Comparison of ENCODE assay signal across 1 cellular context in genomic region chr2:98488252-98488651, GRCh38.
TF ChIP-seq lines count a peak whose summit lies in the region.

No MANE protein-coding gene starts in this region.

TF ChIP-seq in H1, 55 proteins besides CTCF, POLR2A, EP300 and RAD21:
- TF ChIP-seq BACH1 (IDR thresholded peaks at IDR 0.05; ENCODE audit: low read length) = no peak
- no peak for TF ChIP-seq POU5F1 (IDR thresholded peaks at IDR 0.05; ENCODE audit: low read depth, low read length)
- TF ChIP-seq RBBP5 (IDR thresholded peaks at IDR 0.05; ENCODE audit: borderline replicate concordance, low read depth, low read length) = no peak
- no peak for TF ChIP-seq GTF2F1 (IDR thresholded peaks at IDR 0.05; ENCODE audit: borderline replicate concordance, low read depth, low read length)
- TF ChIP-seq YY1 (IDR thresholded peaks at IDR 0.05; ENCODE audit: low read depth, low read length) = no peak
- no peak for TF ChIP-seq TCF12 (IDR thresholded peaks at IDR 0.05; ENCODE audit: low read depth, low read length)
- no peak for TF ChIP-seq NANOG (IDR thresholded peaks at IDR 0.05; ENCODE audit: insufficient read depth, low read depth, low read length, poor library complexity, severe bottlenecking)
- no peak for TF ChIP-seq CTBP2 (IDR thresholded peaks at IDR 0.05; ENCODE audit: borderline replicate concordance, insufficient read depth, insufficient read length, low read length)
- TF ChIP-seq ATF2 (IDR thresholded peaks at IDR 0.05; ENCODE audit: low read length) = no peak
- TF ChIP-seq CREB1 (IDR thresholded peaks at IDR 0.05) = no peak
